Comparison of ENCODE assay signal across 23 cellular contexts in the genomic region with DNA sequence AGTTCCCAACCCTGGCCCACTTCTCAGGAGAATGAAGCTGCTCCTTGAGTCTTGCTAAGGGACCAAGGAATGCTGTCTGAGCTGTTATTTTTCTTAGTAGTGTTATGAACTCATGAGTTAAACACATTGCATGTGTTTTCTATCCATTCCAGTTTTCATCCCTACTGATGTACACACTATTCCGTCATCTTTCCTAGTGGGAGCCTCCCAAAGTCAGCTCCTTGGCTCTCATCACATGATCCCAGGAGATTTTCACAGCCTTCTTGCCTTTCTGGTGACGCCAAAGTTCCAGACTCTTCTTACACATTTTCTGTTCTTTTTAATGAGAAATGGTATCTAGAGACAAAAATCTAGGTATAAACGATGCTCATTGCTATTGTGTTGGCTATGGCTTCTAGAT. TPM values are rescaled to one million over a fixed set of nuclear protein-coding genes. Genes with fewer than 3 reads are reported as not detected.
DNase-seq lines count a peak whose midpoint lies in the region; ATAC-seq and TF ChIP-seq lines count a peak whose summit lies in the region.
"Had no signal": no experiment of that assay in that cellular context is flagged by ENCODE, and none has a peak within 500 bp of the region (broad histone marks: within the 10 kb centered on the region; RNA-seq: fewer than 3 reads in every experiment).

No MANE protein-coding gene starts in this region.

- peak overlapping the region; percentile 38 for H2AFZ ChIP-seq in parathyroid adenoma
- H2AFZ ChIP-seq: GM23248 had no signal

- H3K27me3 ChIP-seq in heart right ventricle (no peaks in the 10 kb centered on the region), parathyroid adenoma (ENCODE audit: control insufficient read depth, insufficient read depth, low read length) (no peaks in the 10 kb centered on the region), suprapubic skin (no peaks in the 10 kb centered on the region)
- H3K27me3 ChIP-seq: BE2C had no signal

- H3K4me2 ChIP-seq in parathyroid adenoma (ENCODE audit: low read length): no peak overlapping the region

- intact Hi-C loops in heart right ventricle (cut with DNase I) (loop anchor here in 5 of 10 donors (5.0 to 10.0 kb wide), 4 partner anchors 66 to 1322 kb away; partner anchors contain the start of gene TMEM273 (in 5 of the 5)), left ventricle myocardium superior (cut with micrococcal nuclease) (no loop called here)

- DNase-seq in heart right ventricle (no peak), left ventricle myocardium superior (no peak), fibroblast of mammary gland (ENCODE audit: low read depth) (peak; percentile 4), suprapubic skin (ENCODE audit: low spot score in 2 of 2) (peak; percentile 1 to 11), superior temporal gyrus (ENCODE audit: extremely low spot score) (no peak), GF-D8 (lab: John Stamatoyannopoulos, UW) (no peak)
- DNase-seq: BE2C; C1 segment of cervical spinal cord; CD4-positive, CD25-positive, alpha-beta regulatory T cell; CD8-positive, alpha-beta memory T cell; COR-L47; DMS 273 treated with DMSO at 0.1 percent for 48 hours; DMS53; DND-41; EL; GM23248; HCEC 1CT had no signal

- no peak overlapping the region for H3K9ac ChIP-seq in parathyroid adenoma
- H3K9ac ChIP-seq: GM23248 had no signal

- TF ChIP-seq EP300 in suprapubic skin (IDR thresholded peaks at IDR 0.05): no peak

- H3K9me3 ChIP-seq in heart right ventricle (no peaks in the 10 kb centered on the region), parathyroid adenoma (ENCODE audit: control insufficient read depth, low read length) (no peaks in the 10 kb centered on the region), suprapubic skin (no peaks in the 10 kb centered on the region)
- H3K9me3 ChIP-seq: BE2C had no signal

- 50 to 59% methylated on average over 3 of the region's 3 CpGs for WGBS in heart right ventricle, 2 donors
- WGBS in suprapubic skin: 65% methylated on average over 3 of the region's 3 CpGs

- peak in 4 of 8 donors; percentile 21 to 53 (median 49) for ATAC-seq in heart right ventricle
- ATAC-seq in left ventricle myocardium superior: no peak

- H3K36me3 ChIP-seq in heart right ventricle (no peaks in the 10 kb centered on the region), parathyroid adenoma (ENCODE audit: control insufficient read depth, insufficient read depth, low read length) (no peaks in the 10 kb centered on the region), suprapubic skin (no peaks in the 10 kb centered on the region)
- H3K36me3 ChIP-seq: BE2C had no signal

- TF ChIP-seq POLR2A in suprapubic skin (IDR thresholded peaks at IDR 0.05): no peak

- peak overlapping the region in 8 of 10 donors; percentile 37 to 72 (median 54) for H3K27ac ChIP-seq in heart right ventricle
- H3K27ac ChIP-seq in parathyroid adenoma: peak overlapping the region; percentile 11
- no peak overlapping the region for H3K27ac ChIP-seq in suprapubic skin
- H3K27ac ChIP-seq: GM23248, HL-60 had no signal

- peaks cover 51% of the 10 kb centered on the region for H3K79me2 ChIP-seq in parathyroid adenoma

- H3K4me3 ChIP-seq in heart right ventricle: no peak overlapping the region
- no peak overlapping the region for H3K4me3 ChIP-seq in fibroblast of mammary gland (ENCODE audit: control insufficient read depth, low read depth, low read length)
- H3K4me3 ChIP-seq in parathyroid adenoma (ENCODE audit: low read depth, low read length): no peak overlapping the region
- no peak overlapping the region for H3K4me3 ChIP-seq in suprapubic skin
- H3K4me3 ChIP-seq: GM23248 had no signal

- TF ChIP-seq CTCF in heart right ventricle (IDR thresholded peaks at IDR 0.05) (no peak), fibroblast of mammary gland (conservative IDR thresholded peaks at IDR 0.05; ENCODE audit: control insufficient read depth, insufficient read depth, low read depth, low read length) (no peak), parathyroid adenoma (IDR thresholded peaks at IDR 0.05) (no peak), suprapubic skin (IDR thresholded peaks at IDR 0.05) (no peak)

- H3K4me1 ChIP-seq in heart right ventricle: peaks cover 0 to 54% (median 23%) of the 10 kb centered on the region in 9 donors
- H3K4me1 ChIP-seq in parathyroid adenoma: peaks cover 61% of the 10 kb centered on the region
- H3K4me1 ChIP-seq in suprapubic skin: no peaks in the 10 kb centered on the region

RNA-seq across cellular contexts. Expression of gene C10orf71, which starts 8.4 kb away (rescaled TPM):
- total RNA-seq in heart right ventricle (100 to 1,000 TPM in 9 of 10 donors, 10 to 100 TPM in 1; 56.0 to 225 (median 180) TPM), left ventricle myocardium superior (126 TPM), suprapubic skin (not detected)
- polyA plus RNA-seq in heart right ventricle: 10 to 100 TPM in 1 of 2 donors, 1 to 10 TPM in 1; 3.6 to 23.0 TPM
- total RNA-seq: A172; CD4-positive, CD25-positive, alpha-beta regulatory T cell; CD8-positive, alpha-beta memory T cell; G401; GM23248; H4; HT1080 had no signal
- polyA plus RNA-seq: CD4-positive, CD25-positive, alpha-beta regulatory T cell; CD8-positive, alpha-beta memory T cell; GM23248 had no signal

Comparison
In these comparisons a context has a peak if more than half of its experiments do, and no peak if none do; other contexts are left out.
1. DNase-seq: peak in fibroblast of mammary gland (single experiment) and suprapubic skin (2 of 2); none in heart right ventricle (0 of 2), left ventricle myocardium superior (single experiment), superior temporal gyrus (single experiment) and GF-D8 (single experiment).
2. RNA of gene C10orf71, which starts 8.4 kb away (total RNA-seq): 56.0 to 225 TPM in heart right ventricle and 126 TPM in left ventricle myocardium superior (single experiment); not detected in suprapubic skin; every median in the first group is over 10 times any median in the second.